ENCODE assay signal across 8 cellular contexts in the genomic region with DNA sequence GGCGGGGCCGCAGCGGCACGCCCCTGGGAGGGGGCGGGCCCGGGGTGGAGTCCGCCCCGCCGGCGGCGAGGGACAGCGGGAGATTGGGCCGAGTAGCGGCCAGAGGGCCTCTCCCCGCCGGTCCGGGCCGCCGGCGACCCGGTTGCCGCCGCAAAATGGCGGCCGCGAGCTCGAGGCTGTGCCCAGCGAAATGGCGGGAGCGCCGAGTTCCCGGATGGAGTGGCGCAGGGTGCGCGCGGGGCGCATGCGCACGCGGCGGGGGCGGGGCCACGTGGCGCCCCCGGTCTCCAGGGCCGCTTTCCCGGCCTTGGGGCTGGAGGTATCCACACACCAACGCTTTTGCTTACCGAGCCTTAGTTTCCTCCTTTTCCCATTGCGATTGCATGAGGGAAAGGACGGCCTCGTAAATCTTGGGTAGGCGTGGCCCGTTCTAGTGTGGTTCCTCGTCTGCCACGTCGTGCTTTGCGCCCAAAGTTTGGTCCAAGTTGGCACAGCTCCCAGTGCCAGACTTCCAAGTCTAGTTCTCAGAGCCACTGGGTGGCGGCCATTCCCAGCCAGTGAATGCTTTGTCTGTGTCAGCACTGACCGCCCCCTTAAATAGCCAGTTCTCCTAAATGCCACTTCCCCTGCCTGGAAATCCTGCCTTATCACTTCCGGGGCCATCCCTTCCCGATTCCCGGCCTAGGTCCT. TPM values are rescaled to one million over a fixed set of nuclear protein-coding genes. Genes with fewer than 3 reads are reported as not detected.
A peak's percentile ranks its signal among the peaks of the same experiment; 100 is the strongest.
DNase-seq lines count a peak whose midpoint lies in the region; ATAC-seq and TF ChIP-seq lines count a peak whose summit lies in the region.

No MANE protein-coding gene starts in this region.

- H3K27me3 ChIP-seq in Karpas-422 (ENCODE audit: low read length) (no peaks in the 10 kb centered on the region), SJCRH30 (no peaks in the 10 kb centered on the region), tibial nerve (no peaks in the 10 kb centered on the region)

- ATAC-seq in GM21786 (IDR thresholded peaks at IDR 0.05; ENCODE audit: unreplicated experiment), result peak; percentile 15

- H3K4me3 ChIP-seq in Karpas-422 (ENCODE audit: low read length) (peak overlapping the region; percentile 83), SJCRH30 (peak overlapping the region; percentile 66), tibial nerve (peak overlapping the region; percentile 72 to 81 (median 77))

- H2AFZ ChIP-seq in Karpas-422 (ENCODE audit: low read length), result no peak overlapping the region

- DNase-seq in ELF-1 (ENCODE audit: low read depth, low spot score) (peak; percentile 88), Karpas-422 (peak; percentile 94), SJCRH30 (peak; percentile 88 to 89), glomerular visceral epithelial cell (ENCODE audit: extremely low spot score) (peak; percentile 87), occipital lobe (lab: John Stamatoyannopoulos, UW) (peak; percentile 81), tibial nerve (ENCODE audit: low spot score in 2 of 2) (peak; percentile 72)
- peak; percentile 86 for DNase-seq in activated naive CD4-positive, alpha-beta T cell treated with anti-CD3 and anti-CD28 coated beads, Interleukin-2, amount 50 U/mL, for 16 hours

- TF ChIP-seq POLR2A in tibial nerve (IDR thresholded peaks at IDR 0.05), result no peak

- H3K9me2 ChIP-seq in Karpas-422 (replicated peaks; ENCODE audit: insufficient read depth, low read length), result no peaks in the 10 kb centered on the region

- H3K4me1 ChIP-seq in Karpas-422 (ENCODE audit: low read length), result peaks cover 67% of the 10 kb centered on the region
- H3K4me1 ChIP-seq in SJCRH30, result peaks cover 19% of the 10 kb centered on the region
- H3K4me1 ChIP-seq in tibial nerve, result peaks cover 11 to 90% (median 86%) of the 10 kb centered on the region in 4 donors

- TF ChIP-seq CTCF in tibial nerve (IDR thresholded peaks at IDR 0.05), result peak in 2 of 5 experiments; percentile 18 to 27

- peaks cover 16% of the 10 kb centered on the region for H3K79me2 ChIP-seq in Karpas-422 (ENCODE audit: low read length)

- no peaks in the 10 kb centered on the region for H3K9me3 ChIP-seq in Karpas-422 (ENCODE audit: low read length)
- no peaks in the 10 kb centered on the region for H3K9me3 ChIP-seq in SJCRH30 (replicated peaks)
- no peaks in the 10 kb centered on the region for H3K9me3 ChIP-seq in tibial nerve

- H3K36me3 ChIP-seq in Karpas-422 (ENCODE audit: insufficient read depth, low read length), result peaks cover 28% of the 10 kb centered on the region
- H3K36me3 ChIP-seq in SJCRH30, result peaks cover 31% of the 10 kb centered on the region
- peaks cover 6 to 40% (median 33%) of the 10 kb centered on the region in 3 donors for H3K36me3 ChIP-seq in tibial nerve

- H3K27ac ChIP-seq in Karpas-422 (ENCODE audit: low read length) (peak overlapping the region; percentile 77), SJCRH30 (peak overlapping the region; percentile 72), tibial nerve (peak overlapping the region; percentile 93 to 100 (median 98))

- peaks cover 28% of the 10 kb centered on the region for H4K20me1 ChIP-seq in Karpas-422 (ENCODE audit: insufficient read depth, low read depth, low read length)

- peak in 1 of 2 donors; percentile 75 for TF ChIP-seq EP300 in tibial nerve (IDR thresholded peaks at IDR 0.05)

- H3K4me2 ChIP-seq in Karpas-422 (ENCODE audit: low read depth, low read length, poor library complexity, severe bottlenecking), result peak overlapping the region; percentile 85

- H3K9ac ChIP-seq in Karpas-422 (ENCODE audit: low read length), result peak overlapping the region; percentile 92

- WGBS in tibial nerve, 2 donors, result 0% methylated on average over 16 to 48 of the region's 63 CpGs

RNA-seq across cellular contexts. Expression of a gene that starts 0.5 kb away (rescaled TPM):
- 141 and 291 TPM in 2 replicates for total RNA-seq in Karpas-422 (2014; rRNA removed; shearing (Covaris generic); ENCODE audit: low replicate concordance)
- 159 and 181 TPM in 2 replicates for total RNA-seq in SJCRH30 (2014; rRNA removed; shearing (Covaris generic))
- total RNA-seq in occipital lobe (598 TPM), tibial nerve (100 to 1,000 TPM; 389 to 640 (median 576) TPM)

RNA-seq across cellular contexts. Expression of a gene that starts 5.7 kb away (rescaled TPM):
- 32.7 and 68.1 TPM in 2 replicates for total RNA-seq in Karpas-422 (2014; rRNA removed; shearing (Covaris generic); ENCODE audit: low replicate concordance)
- total RNA-seq in SJCRH30 (2014; rRNA removed; shearing (Covaris generic)), result 22.3 and 25.1 TPM in 2 replicates
- 6.7 TPM for total RNA-seq in occipital lobe
- 10 to 100 TPM; 25.5 to 80.7 (median 52.0) TPM for total RNA-seq in tibial nerve

RNA-seq across cellular contexts. Expression of a gene that starts 16.1 kb away (rescaled TPM):
- not detected in 2 replicates for total RNA-seq in Karpas-422 (2014; rRNA removed; shearing (Covaris generic); ENCODE audit: low replicate concordance)
- 1.0 and 2.8 TPM in 2 replicates for total RNA-seq in SJCRH30 (2014; rRNA removed; shearing (Covaris generic))
- total RNA-seq in occipital lobe (8.1 TPM), tibial nerve (not detected)

RNA-seq across cellular contexts. Expression of a gene that starts 21.2 kb away (rescaled TPM):
- 21.4 and 40.5 TPM in 2 replicates for total RNA-seq in Karpas-422 (2014; rRNA removed; shearing (Covaris generic); ENCODE audit: low replicate concordance)
- 9.1 TPM in 2 replicates for total RNA-seq in SJCRH30 (2014; rRNA removed; shearing (Covaris generic))
- total RNA-seq in occipital lobe, result 15.3 TPM
- 10 to 100 TPM; 17.4 to 51.9 (median 39.4) TPM for total RNA-seq in tibial nerve

RNA-seq across cellular contexts. Expression of a gene that starts 28.1 kb away (rescaled TPM):
- 64.3 and 110 TPM in 2 replicates for total RNA-seq in Karpas-422 (2014; rRNA removed; shearing (Covaris generic); ENCODE audit: low replicate concordance)
- 25.5 and 32.2 TPM in 2 replicates for total RNA-seq in SJCRH30 (2014; rRNA removed; shearing (Covaris generic))
- 11.9 TPM for total RNA-seq in occipital lobe
- total RNA-seq in tibial nerve, result 100 to 1,000 TPM in 3 of 4 donors, 10 to 100 TPM in 1; 67.5 to 140 (median 127) TPM

Comparison
In these comparisons a context has a peak if more than half of its experiments do, and no peak if none do; other contexts are left out.
1. Peak in every context shown above with its lines: DNase-seq, ATAC-seq, H3K4me3 ChIP-seq and H3K27ac ChIP-seq.